In genomic region chr9:110257097-110257955, GRCh38 we compare ENCODE assay signal across 8 cellular contexts. TPM values are rescaled to one million over a fixed set of nuclear protein-coding genes. Genes with fewer than 3 reads are reported as not detected.
DNase-seq lines count a peak whose midpoint lies in the region; ATAC-seq and TF ChIP-seq lines count a peak whose summit lies in the region.

No MANE protein-coding gene starts in this region.

- H3K4me3 ChIP-seq in AG09309 (ENCODE audit: control insufficient read depth, low read depth, low read length) (peak overlapping the region; percentile 70), rectal smooth muscle tissue (ENCODE audit: low read length) (peak overlapping the region; percentile 96)

- TF ChIP-seq CTCF in AG09309 (IDR thresholded peaks at IDR 0.05; ENCODE audit: control insufficient read depth, insufficient read depth, low read depth, low read length, missing control alignments): no peak

- intact Hi-C loops in left ventricle myocardium superior (cut with micrococcal nuclease): no loop called here

- no peaks in the 10 kb centered on the region for H3K27me3 ChIP-seq in rectal smooth muscle tissue (ENCODE audit: control insufficient read depth, insufficient read depth, low read length)

- ATAC-seq in GM19023 (IDR thresholded peaks at IDR 0.05; ENCODE audit: unreplicated experiment) (peak; percentile 3), left ventricle myocardium superior (peak; percentile 55)

- no peaks in the 10 kb centered on the region for H3K9me3 Mint-ChIP-seq in activated naive CD8-positive, alpha-beta T cell treated with anti-CD3 and anti-CD28 coated beads for 36 hours

- peaks cover 36% of the 10 kb centered on the region for H3K4me1 Mint-ChIP-seq in activated naive CD8-positive, alpha-beta T cell treated with anti-CD3 and anti-CD28 coated beads for 36 hours

- DNase-seq in AG09309 (ENCODE audit: low read depth): no peak
- DNase-seq in KG1 (lab: John Stamatoyannopoulos, UW): peak; percentile 79
- no peak for DNase-seq in activated naive CD8-positive, alpha-beta T cell treated with anti-CD3 and anti-CD28 coated beads for 36 hours
- DNase-seq in left ventricle myocardium superior: peak; percentile 71
- DNase-seq in T1000 (lab: John Stamatoyannopoulos, UW): no peak
- DNase-seq in pons (ENCODE audit: low spot score): no peak

- peak overlapping the region; percentile 96 for H3K27ac Mint-ChIP-seq in activated naive CD8-positive, alpha-beta T cell treated with anti-CD3 and anti-CD28 coated beads for 36 hours

- no peaks in the 10 kb centered on the region for H3K36me3 ChIP-seq in rectal smooth muscle tissue (ENCODE audit: control insufficient read depth, insufficient read depth, low read length)

- H3K36me3 Mint-ChIP-seq in activated naive CD8-positive, alpha-beta T cell treated with anti-CD3 and anti-CD28 coated beads for 36 hours: peaks cover 28% of the 10 kb centered on the region

- H3K27me3 Mint-ChIP-seq in activated naive CD8-positive, alpha-beta T cell treated with anti-CD3 and anti-CD28 coated beads for 36 hours: no peaks in the 10 kb centered on the region

- no peak overlapping the region for H3K9ac ChIP-seq in rectal smooth muscle tissue (ENCODE audit: low read length)

- H3K4me1 ChIP-seq in rectal smooth muscle tissue (ENCODE audit: control insufficient read depth, insufficient read depth, low read length): peaks cover 6% of the 10 kb centered on the region

- H3K4me3 Mint-ChIP-seq in activated naive CD8-positive, alpha-beta T cell treated with anti-CD3 and anti-CD28 coated beads for 36 hours: peak overlapping the region; percentile 90

- peak overlapping the region; percentile 91 for H3K27ac ChIP-seq in rectal smooth muscle tissue (ENCODE audit: low read depth, low read length)

RNA-seq across cellular contexts. Expression of gene TXN, which starts 1.0 kb away (rescaled TPM):
- 100 to 1,000 TPM; 321 to 327 TPM for total RNA-seq in activated naive CD8-positive, alpha-beta T cell treated with anti-CD3 and anti-CD28 coated beads for 36 hours
- total RNA-seq in left ventricle myocardium superior: 66.0 TPM

RNA-seq across cellular contexts. Expression of gene C9orf152, which starts 49.4 kb away (rescaled TPM):
- not detected for total RNA-seq in activated naive CD8-positive, alpha-beta T cell treated with anti-CD3 and anti-CD28 coated beads for 36 hours
- not detected for total RNA-seq in left ventricle myocardium superior

Comparison
In these comparisons a context has a peak if more than half of its experiments do, and no peak if none do; other contexts are left out.
1. DNase-seq: peak in KG1 (single experiment) and left ventricle myocardium superior (single experiment); none in AG09309 (single experiment), activated naive CD8-positive, alpha-beta T cell treated with anti-CD3 and anti-CD28 coated beads for 36 hours (single experiment), T1000 (single experiment) and pons (single experiment).